ENCODE assay signal across 1 cellular context in genomic region chr9:130661461-130662098, GRCh38.
TF ChIP-seq lines count a peak whose summit lies in the region.

No MANE protein-coding gene starts in this region.

TF ChIP-seq in HepG2, 621 proteins besides CTCF, POLR2A, EP300 and RAD21:
- TF ChIP-seq ZNF800 (CRISPR knock-in tag; IDR thresholded peaks at IDR 0.05) (peak; percentile 60), SOX5 (CRISPR knock-in tag; IDR thresholded peaks at IDR 0.05; ENCODE audit: borderline replicate concordance) (no peak), HNRNPLL (IDR thresholded peaks at IDR 0.05; ENCODE audit: low read depth, low read length, poor library complexity, severe bottlenecking) (peak; percentile 38), ATAD3A (CRISPR knock-in tag; IDR thresholded peaks at IDR 0.05) (no peak), EZH2 (conservative IDR thresholded peaks at IDR 0.05; ENCODE audit: low read depth, low read length) (peak; percentile 61)
- TF ChIP-seq, protein P1, sequence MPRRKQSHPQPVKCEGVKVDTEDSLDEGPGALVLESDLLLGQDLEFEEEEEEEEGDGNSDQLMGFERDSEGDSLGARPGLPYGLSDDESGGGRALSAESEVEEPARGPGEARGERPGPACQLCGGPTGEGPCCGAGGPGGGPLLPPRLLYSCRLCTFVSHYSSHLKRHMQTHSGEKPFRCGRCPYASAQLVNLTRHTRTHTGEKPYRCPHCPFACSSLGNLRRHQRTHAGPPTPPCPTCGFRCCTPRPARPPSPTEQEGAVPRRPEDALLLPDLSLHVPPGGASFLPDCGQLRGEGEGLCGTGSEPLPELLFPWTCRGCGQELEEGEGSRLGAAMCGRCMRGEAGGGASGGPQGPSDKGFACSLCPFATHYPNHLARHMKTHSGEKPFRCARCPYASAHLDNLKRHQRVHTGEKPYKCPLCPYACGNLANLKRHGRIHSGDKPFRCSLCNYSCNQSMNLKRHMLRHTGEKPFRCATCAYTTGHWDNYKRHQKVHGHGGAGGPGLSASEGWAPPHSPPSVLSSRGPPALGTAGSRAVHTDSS (CRISPR knock-in tag; conservative IDR thresholded peaks at IDR 0.05), result no peak
